11 cellular contexts compared by ENCODE assay signal in the genomic region with DNA sequence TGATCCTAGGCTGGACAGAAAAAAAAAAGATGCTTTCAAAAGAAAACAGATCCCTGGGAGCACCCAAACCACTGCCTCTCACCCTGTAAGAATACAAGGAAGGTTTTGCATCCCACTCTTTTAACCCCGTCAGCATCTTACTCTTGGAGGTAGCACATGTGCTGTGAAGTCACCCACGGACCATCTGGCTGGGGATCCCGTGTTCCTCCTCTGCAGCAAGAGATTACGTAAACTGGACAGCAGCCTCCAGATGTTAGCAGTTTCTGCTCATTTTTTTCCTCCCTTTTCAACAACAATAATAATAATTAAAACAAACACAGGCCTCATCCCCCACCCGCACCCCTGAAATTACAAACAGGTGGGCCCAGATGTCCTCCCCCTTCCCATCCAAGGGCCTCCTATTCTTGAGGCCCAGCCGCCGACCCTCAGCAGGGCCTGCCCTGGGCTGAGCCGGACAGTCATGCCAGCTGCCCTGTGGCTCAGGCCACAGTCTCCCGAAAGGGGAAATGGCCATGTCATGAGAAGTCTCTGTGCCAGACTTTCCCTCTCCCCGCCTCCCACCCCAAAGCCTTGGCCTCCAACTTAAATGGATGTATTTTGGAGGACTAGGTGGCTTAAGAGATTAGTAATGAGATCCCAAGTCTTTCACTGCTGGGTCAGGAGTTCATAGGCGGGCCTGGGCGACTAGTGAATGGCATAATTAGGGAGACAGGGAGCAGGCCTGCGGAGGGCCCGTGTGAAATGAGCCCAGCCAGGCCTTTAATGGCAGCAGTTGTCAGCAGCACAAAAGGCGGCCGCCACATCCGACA.
DNase-seq lines count a peak whose midpoint lies in the region; ATAC-seq and TF ChIP-seq lines count a peak whose summit lies in the region.
"Had no signal": no experiment of that assay in that cellular context is flagged by ENCODE, and none has a peak within 500 bp of the region (broad histone marks: within the 10 kb centered on the region; RNA-seq: fewer than 3 reads in every experiment).

No MANE protein-coding gene starts in this region.

- no peak overlapping the region for H3K4me3 Mint-ChIP-seq in glutamatergic neuron (ENCODE audit: unreplicated experiment)
- H3K4me3 Mint-ChIP-seq in neural progenitor cell: no peak overlapping the region
- H3K4me3 Mint-ChIP-seq: H9 had no signal

- no peaks in the 10 kb centered on the region for H3K27me3 ChIP-seq in AG04450 (ENCODE audit: control insufficient read depth, insufficient read depth, low read length)
- H3K27me3 ChIP-seq in neural progenitor cell: peaks cover 94% of the 10 kb centered on the region

- no peak overlapping the region for H3K4me2 ChIP-seq in neural progenitor cell

- TF ChIP-seq CTCF in AG04450 (IDR thresholded peaks at IDR 0.05; ENCODE audit: low read depth, low read length): no peak
- TF ChIP-seq CTCF in glutamatergic neuron (IDR thresholded peaks at IDR 0.05; ENCODE audit: partially characterized antibody, unreplicated experiment): no peak
- TF ChIP-seq CTCF in neural progenitor cell (IDR thresholded peaks at IDR 0.05): no peak

- H3K4me1 ChIP-seq in neural progenitor cell: peaks cover 21% of the 10 kb centered on the region

- no peak for ATAC-seq in GM21825 (IDR thresholded peaks at IDR 0.05; ENCODE audit: unreplicated experiment)
- ATAC-seq in HG02840 (IDR thresholded peaks at IDR 0.05; ENCODE audit: low FRiP score, unreplicated experiment): no peak
- ATAC-seq in HG03139 (IDR thresholded peaks at IDR 0.05; ENCODE audit: unreplicated experiment): no peak

- peaks cover 28% of the 10 kb centered on the region for H3K4me1 Mint-ChIP-seq in glutamatergic neuron (ENCODE audit: low read depth, unreplicated experiment)
- peaks cover 61% of the 10 kb centered on the region for H3K4me1 Mint-ChIP-seq in neural progenitor cell

- peaks cover 13% of the 10 kb centered on the region for H3F3A ChIP-seq in neural progenitor cell (ENCODE audit: low read depth)

- H4K20me1 ChIP-seq in neural progenitor cell (ENCODE audit: low read depth): peaks cover 49% of the 10 kb centered on the region

- H3K27ac ChIP-seq in AG04450 (ENCODE audit: low read depth, low read length) (no peak overlapping the region), neural progenitor cell (no peak overlapping the region)

- no peaks in the 10 kb centered on the region for H3K79me2 ChIP-seq in neural progenitor cell (ENCODE audit: low read depth)

- H3K9ac ChIP-seq in neural progenitor cell: no peak overlapping the region

- H3K36me3 Mint-ChIP-seq in glutamatergic neuron (ENCODE audit: unreplicated experiment): no peaks in the 10 kb centered on the region
- H3K36me3 Mint-ChIP-seq in neural progenitor cell: peaks cover 3% of the 10 kb centered on the region

- DNase-seq in AG04450 (ENCODE audit: low read depth, low spot score): peak; percentile 80
- peak; percentile 43 for DNase-seq in SK-N-DZ (ENCODE audit: low spot score)
- peak; percentile 61 for DNase-seq in glutamatergic neuron
- peak; percentile 97 for DNase-seq in neural progenitor cell (ENCODE audit: low spot score)
- no peak for DNase-seq in DMS79 treated with DMSO at 0.1 percent for 48 hours (lab: John Stamatoyannopoulos, UW)
- DNase-seq: H9; NK-92 treated with Interleukin-12 subunit alpha and Interleukin-12 subunit beta, amount 100 ng/mL, for 24 hours; stimulated activated naive CD4-positive, alpha-beta T cell treated with Interleukin-2 at 50 U/mL for 16 hours had no signal

- H3K27me3 Mint-ChIP-seq in glutamatergic neuron (ENCODE audit: unreplicated experiment) (peaks cover 10% of the 10 kb centered on the region), neural progenitor cell (ENCODE audit: insufficient read depth, low read depth) (peaks cover 38% of the 10 kb centered on the region)

- POLR2A ChIA-PET in AG04450 (lab: Yijun Ruan, JAX): interaction anchor here (0.5 kb wide), 1 partner anchor 29 kb away, joined by 4 read pairs; no protein-coding TSS in a partner anchor

- H3K9me3 Mint-ChIP-seq in glutamatergic neuron (ENCODE audit: unreplicated experiment) (peaks cover 7% of the 10 kb centered on the region), neural progenitor cell (no peaks in the 10 kb centered on the region)
- H3K9me3 Mint-ChIP-seq: H9 had no signal

- no peaks in the 10 kb centered on the region for H3K9me3 ChIP-seq in AG04450 (ENCODE audit: control insufficient read depth, insufficient read depth, low read length)
- no peaks in the 10 kb centered on the region for H3K9me3 ChIP-seq in neural progenitor cell (ENCODE audit: low read depth)

- H3K27ac Mint-ChIP-seq in glutamatergic neuron (ENCODE audit: unreplicated experiment): peak overlapping the region; percentile 93
- no peak overlapping the region for H3K27ac Mint-ChIP-seq in neural progenitor cell
- H3K27ac Mint-ChIP-seq: H9 had no signal

- CTCF ChIA-PET in AG04450 (lab: Charles Lee): no interaction called here

- H2AFZ ChIP-seq in neural progenitor cell (replicated peaks): no peak overlapping the region

- H3K4me3 ChIP-seq in AG04450 (ENCODE audit: low read depth, low read length) (no peak overlapping the region), neural progenitor cell (no peak overlapping the region)

- no peaks in the 10 kb centered on the region for H3K36me3 ChIP-seq in neural progenitor cell
